In genomic region chr1:116418091-116418830, GRCh38 we compare ENCODE assay signal across 8 cellular contexts. TPM values are rescaled to one million over a fixed set of nuclear protein-coding genes. Genes with fewer than 3 reads are reported as not detected.
DNase-seq lines count a peak whose midpoint lies in the region; ATAC-seq and TF ChIP-seq lines count a peak whose summit lies in the region.

No MANE protein-coding gene starts in this region.

- H3K4me3 ChIP-seq in neural progenitor cell, result peak overlapping the region; percentile 74
- H3K4me3 ChIP-seq in stomach smooth muscle (ENCODE audit: low read length in 2 of 2), result peak overlapping the region; percentile 98 to 100

- H3K9me3 ChIP-seq in neural progenitor cell (ENCODE audit: low read depth) (no peaks in the 10 kb centered on the region), stomach smooth muscle (ENCODE audit: control insufficient read depth in 2 of 2, low read length in 2 of 2) (no peaks in the 10 kb centered on the region)

- peaks cover 37% of the 10 kb centered on the region for H3K4me1 Mint-ChIP-seq in neural progenitor cell

- no peaks in the 10 kb centered on the region for H3K9me3 Mint-ChIP-seq in neural progenitor cell

- H3K4me1 ChIP-seq in foreskin keratinocyte (peaks cover 3% of the 10 kb centered on the region), neural progenitor cell (peaks cover 44% of the 10 kb centered on the region), stomach smooth muscle (ENCODE audit: control insufficient read depth, insufficient read depth, low read length) (peaks cover 13% of the 10 kb centered on the region)

- peak overlapping the region; percentile 87 for H3K4me2 ChIP-seq in neural progenitor cell

- peak overlapping the region; percentile 98 for H2AFZ ChIP-seq in neural progenitor cell (replicated peaks)

- H3K9ac ChIP-seq in neural progenitor cell, result peak overlapping the region; percentile 70
- peak overlapping the region; percentile 86 to 98 for H3K9ac ChIP-seq in stomach smooth muscle (ENCODE audit: low read length in 2 of 2)

- H3K36me3 Mint-ChIP-seq in neural progenitor cell, result no peaks in the 10 kb centered on the region

- peak; percentile 80 for ATAC-seq in GM21619 (IDR thresholded peaks at IDR 0.05; ENCODE audit: unreplicated experiment)
- peak; percentile 77 for ATAC-seq in foreskin keratinocyte

- peaks cover 28% of the 10 kb centered on the region for H3F3A ChIP-seq in neural progenitor cell (ENCODE audit: low read depth)

- peaks cover 16% of the 10 kb centered on the region for H4K20me1 ChIP-seq in neural progenitor cell (ENCODE audit: low read depth)

- H3K79me2 ChIP-seq in neural progenitor cell (ENCODE audit: low read depth), result peaks cover 8% of the 10 kb centered on the region

- no peak for TF ChIP-seq CTCF in foreskin keratinocyte (conservative IDR thresholded peaks at IDR 0.05)
- no peak for TF ChIP-seq CTCF in neural progenitor cell (IDR thresholded peaks at IDR 0.05)

- H3K4me3 Mint-ChIP-seq in neural progenitor cell, result peak overlapping the region; percentile 88

- H3K27ac ChIP-seq in foreskin keratinocyte, result peak overlapping the region; percentile 60
- H3K27ac ChIP-seq in neural progenitor cell, result no peak overlapping the region
- peak overlapping the region; percentile 11 for H3K27ac ChIP-seq in stomach smooth muscle (ENCODE audit: low read length)

- in situ Hi-C loops in KBM-7 (cut with MboI; ENCODE audit: low pct_unique_long_range_greater_than_20kb, low sequenced_read_pairs), result no loop called here

- H3K27me3 Mint-ChIP-seq in neural progenitor cell (ENCODE audit: insufficient read depth, low read depth), result peaks cover 2% of the 10 kb centered on the region

- DNase-seq in DMS79 (lab: John Stamatoyannopoulos, UW) (peak; percentile 60), KBM-7 (peak; percentile 74), RPMI8226 (peak; percentile 77), foreskin keratinocyte (peak; percentile 51 to 71), neural progenitor cell (ENCODE audit: low spot score) (peak; percentile 84)
- DNase-seq in activated effector memory CD4-positive, alpha-beta T cell treated with Interleukin-2 at 50 U/mL for 16 hours, result peak; percentile 85

- H3K36me3 ChIP-seq in neural progenitor cell, result no peaks in the 10 kb centered on the region
- H3K36me3 ChIP-seq in stomach smooth muscle (ENCODE audit: control insufficient read depth in 2 of 2, insufficient read depth in 2 of 2, low read length in 2 of 2), result no peaks in the 10 kb centered on the region

- peak overlapping the region; percentile 49 for H3K27ac Mint-ChIP-seq in neural progenitor cell

- H3K27me3 ChIP-seq in foreskin keratinocyte (peaks cover 3% of the 10 kb centered on the region), neural progenitor cell (peaks cover 18% of the 10 kb centered on the region), stomach smooth muscle (ENCODE audit: control insufficient read depth in 1 of 2, insufficient read depth in 2 of 2, low read length in 2 of 2) (no peaks in the 10 kb centered on the region)

RNA-seq across cellular contexts. Expression of gene ATP1A1, which starts 45.2 kb away (rescaled TPM):
- total RNA-seq in foreskin keratinocyte, result 141 and 174 TPM in 2 replicates
- 124 and 152 TPM in 2 replicates for polyA plus RNA-seq in foreskin keratinocyte
- total RNA-seq in neural progenitor cell (ENCODE audit: low replicate concordance), result 61.5 and 92.5 TPM in 2 replicates
